Comparison of ENCODE assay signal across 1 cellular context in genomic region chr15:30953731-30954378, GRCh38.
TF ChIP-seq lines count a peak whose summit lies in the region.

No MANE protein-coding gene starts in this region.

TF ChIP-seq in SK-N-SH, 30 proteins besides CTCF, POLR2A, EP300 and RAD21 (continued from another document):
- TF ChIP-seq RXRA (IDR thresholded peaks at IDR 0.05; ENCODE audit: borderline replicate concordance, low read depth) (no peak), IRF3 (IDR thresholded peaks at IDR 0.05; ENCODE audit: low read depth, low read length) (no peak)
